19 cellular contexts compared by ENCODE assay signal in genomic region chr20:20755674-20756319, GRCh38. TPM values are rescaled to one million over a fixed set of nuclear protein-coding genes. Genes with fewer than 3 reads are reported as not detected.
DNase-seq lines count a peak whose midpoint lies in the region; ATAC-seq and TF ChIP-seq lines count a peak whose summit lies in the region.
"Had no signal": no experiment of that assay in that cellular context is flagged by ENCODE, and none has a peak within 500 bp of the region (broad histone marks: within the 10 kb centered on the region; RNA-seq: fewer than 3 reads in every experiment).

No MANE protein-coding gene starts in this region.

- TF ChIP-seq POLR2A in esophagus muscularis mucosa (IDR thresholded peaks at IDR 0.05; ENCODE audit: low read depth) (no peak), right lobe of liver (IDR thresholded peaks at IDR 0.05) (no peak), upper lobe of left lung (IDR thresholded peaks at IDR 0.05) (no peak)

- 86% methylated on average over 6 of the region's 6 CpGs for WGBS in esophagus muscularis mucosa
- 25% methylated on average over 6 of the region's 6 CpGs for whole genome bisulfite sequencing in right lobe of liver (ENCODE audit: insufficient coverage, low coverage, low lambda C conversion rate, missing lambda C conversion rate)
- WGBS in upper lobe of left lung, 2 donors = 89 to 94% methylated on average over 6 of the region's 6 CpGs

- H3K27me3 ChIP-seq in esophagus muscularis mucosa (no peaks in the 10 kb centered on the region), right lobe of liver (no peaks in the 10 kb centered on the region), upper lobe of left lung (no peaks in the 10 kb centered on the region)
- H3K27me3 ChIP-seq: BLaER1 had no signal

- H3K27ac ChIP-seq in esophagus muscularis mucosa (replicated peaks in 1 of 4) = no peak overlapping the region
- H3K27ac ChIP-seq in right lobe of liver = peak overlapping the region in 2 of 3 donors; percentile 3 to 42
- H3K27ac ChIP-seq in upper lobe of left lung = no peak overlapping the region
- H3K27ac ChIP-seq: BLaER1 had no signal

- peak; percentile 23 to 49 for ATAC-seq in activated T-cell treated with anti-CD3 and anti-CD28 coated beads, Interleukin-2, amount 50 U/mL, for 72 hours (replicated peaks in 1 of 2)
- no peak for ATAC-seq in activated T-cell treated with anti-CD3 and anti-CD28 coated beads, Interleukin-2, amount 50 U/mL, for 4 hours
- ATAC-seq in right lobe of liver (peak; percentile 82 to 92 (median 88)), upper lobe of left lung (ENCODE audit: low FRiP score in 2 of 2) (no peak), HG02970 (IDR thresholded peaks at IDR 0.05; ENCODE audit: low FRiP score, unreplicated experiment) (no peak), GM19023 (IDR thresholded peaks at IDR 0.05; ENCODE audit: unreplicated experiment) (no peak)
- ATAC-seq: CD8-positive, alpha-beta T cell; HCT116 had no signal

- H3K27ac Mint-ChIP-seq in activated T-cell treated with anti-CD3 and anti-CD28 coated beads, Interleukin-2, amount 50 U/mL, for 72 hours = no peak overlapping the region
- H3K27ac Mint-ChIP-seq: CD8-positive, alpha-beta T cell; HFFc6 had no signal

- H3K4me3 ChIP-seq in esophagus muscularis mucosa = no peak overlapping the region
- no peak overlapping the region for H3K4me3 ChIP-seq in right lobe of liver
- no peak overlapping the region for H3K4me3 ChIP-seq in upper lobe of left lung
- H3K4me3 ChIP-seq: BLaER1 had no signal

- no peak overlapping the region for H3K4me3 Mint-ChIP-seq in activated T-cell treated with anti-CD3 and anti-CD28 coated beads, Interleukin-2, amount 50 U/mL, for 72 hours
- H3K4me3 Mint-ChIP-seq in activated T-cell treated with anti-CD3 and anti-CD28 coated beads, Interleukin-2, amount 50 U/mL, for 4 hours = no peak overlapping the region
- H3K4me3 Mint-ChIP-seq: CD8-positive, alpha-beta T cell; HFFc6 had no signal

- no peaks in the 10 kb centered on the region for H3K9me3 ChIP-seq in esophagus muscularis mucosa
- H3K9me3 ChIP-seq in right lobe of liver = no peaks in the 10 kb centered on the region
- no peaks in the 10 kb centered on the region for H3K9me3 ChIP-seq in upper lobe of left lung
- H3K9me3 ChIP-seq: BLaER1 had no signal

- H3K9me3 Mint-ChIP-seq in activated T-cell treated with anti-CD3 and anti-CD28 coated beads, Interleukin-2, amount 50 U/mL, for 72 hours = peaks cover 3% of the 10 kb centered on the region in 2 donors
- no peaks in the 10 kb centered on the region for H3K9me3 Mint-ChIP-seq in activated T-cell treated with anti-CD3 and anti-CD28 coated beads, Interleukin-2, amount 50 U/mL, for 4 hours
- H3K9me3 Mint-ChIP-seq: CD8-positive, alpha-beta T cell had no signal

- TF ChIP-seq EP300 in esophagus muscularis mucosa (IDR thresholded peaks at IDR 0.05) (no peak), upper lobe of left lung (IDR thresholded peaks at IDR 0.05) (no peak)

- TF ChIP-seq CTCF in esophagus muscularis mucosa (IDR thresholded peaks at IDR 0.05) = no peak
- TF ChIP-seq CTCF in right lobe of liver (IDR thresholded peaks at IDR 0.05) = peak in 1 of 4 donors; percentile 13
- TF ChIP-seq CTCF in upper lobe of left lung (IDR thresholded peaks at IDR 0.05) = no peak

- DNase-seq in activated T-cell treated with anti-CD3 and anti-CD28 coated beads, Interleukin-2, amount 50 U/mL, for 72 hours = no peak
- no peak for DNase-seq in activated T-cell treated with anti-CD3 and anti-CD28 coated beads, Interleukin-2, amount 50 U/mL, for 4 hours
- peak; percentile 77 for DNase-seq in esophagus muscularis mucosa (ENCODE audit: extremely low spot score)
- DNase-seq in right lobe of liver = peak in 2 of 3 donors; percentile 34 to 85
- DNase-seq in upper lobe of left lung = no peak
- DNase-seq: 8988T; Calu3; CD8-positive, alpha-beta T cell; DMS 273 treated with DMSO at 0.1 percent for 48 hours; DMS53; DND-41; EL; GOT3; H7; HFFc6 had no signal

- intact Hi-C loops in esophagus muscularis mucosa (cut with DNase I) (no loop called here), right lobe of liver (cut with DNase I) (no loop called here)

- H3K36me3 ChIP-seq in esophagus muscularis mucosa (no peaks in the 10 kb centered on the region), right lobe of liver (no peaks in the 10 kb centered on the region), upper lobe of left lung (no peaks in the 10 kb centered on the region)
- H3K36me3 ChIP-seq: BLaER1 had no signal

- H3K36me3 Mint-ChIP-seq in activated T-cell treated with anti-CD3 and anti-CD28 coated beads, Interleukin-2, amount 50 U/mL, for 72 hours (ENCODE audit: insufficient read depth in 2 of 2) = no peaks in the 10 kb centered on the region
- H3K36me3 Mint-ChIP-seq in activated T-cell treated with anti-CD3 and anti-CD28 coated beads, Interleukin-2, amount 50 U/mL, for 4 hours (ENCODE audit: insufficient read depth) = no peaks in the 10 kb centered on the region
- H3K36me3 Mint-ChIP-seq: CD8-positive, alpha-beta T cell had no signal

- peaks cover 9% of the 10 kb centered on the region for H3K4me1 Mint-ChIP-seq in activated T-cell treated with anti-CD3 and anti-CD28 coated beads, Interleukin-2, amount 50 U/mL, for 72 hours (ENCODE audit: low read depth)
- no peaks in the 10 kb centered on the region for H3K4me1 Mint-ChIP-seq in activated T-cell treated with anti-CD3 and anti-CD28 coated beads, Interleukin-2, amount 50 U/mL, for 4 hours (ENCODE audit: low read depth)

- H3K4me1 ChIP-seq in esophagus muscularis mucosa (peaks cover 0 to 8% (median 0%) of the 10 kb centered on the region in 4 donors), right lobe of liver (peaks cover 0 to 45% (median 18%) of the 10 kb centered on the region in 4 donors), upper lobe of left lung (peaks cover 12 to 36% (median 24%) of the 10 kb centered on the region in 4 donors)
- H3K4me1 ChIP-seq: BLaER1 had no signal

- H3K27me3 Mint-ChIP-seq in activated T-cell treated with anti-CD3 and anti-CD28 coated beads, Interleukin-2, amount 50 U/mL, for 72 hours (ENCODE audit: low read depth) = peaks cover 20% of the 10 kb centered on the region
- H3K27me3 Mint-ChIP-seq in activated T-cell treated with anti-CD3 and anti-CD28 coated beads, Interleukin-2, amount 50 U/mL, for 4 hours (ENCODE audit: low read depth) = peaks cover 14% of the 10 kb centered on the region

RNA-seq across cellular contexts. Expression of gene RALGAPA2, which starts 43.4 kb away (rescaled TPM):
- total RNA-seq in activated T-cell treated with anti-CD3 and anti-CD28 coated beads, Interleukin-2, amount 50 U/mL, for 72 hours = 10 to 100 TPM; 38.4 to 46.8 TPM
- 1 to 10 TPM; 5.9 to 8.3 (median 7.2) TPM for total RNA-seq in activated T-cell treated with anti-CD3 and anti-CD28 coated beads, Interleukin-2, amount 50 U/mL, for 4 hours
- total RNA-seq in esophagus muscularis mucosa (10 to 100 TPM; 20.1 to 27.7 (median 23.0) TPM), right lobe of liver (10 to 100 TPM; 38.3 to 76.7 (median 62.7) TPM), upper lobe of left lung (10 to 100 TPM; 50.8 to 95.3 (median 65.3) TPM)

Comparison
In these comparisons a context has a peak if more than half of its experiments do, and no peak if none do; other contexts are left out.
1. ATAC-seq: peak in activated T-cell treated with anti-CD3 and anti-CD28 coated beads, Interleukin-2, amount 50 U/mL, for 72 hours (2 of 2) and right lobe of liver (4 of 4); none in activated T-cell treated with anti-CD3 and anti-CD28 coated beads, Interleukin-2, amount 50 U/mL, for 4 hours (0 of 2), upper lobe of left lung (0 of 2), HG02970 (single experiment) and GM19023 (single experiment).
2. DNase-seq: peak in esophagus muscularis mucosa (single experiment) and right lobe of liver (2 of 3); none in activated T-cell treated with anti-CD3 and anti-CD28 coated beads, Interleukin-2, amount 50 U/mL, for 72 hours (0 of 2), activated T-cell treated with anti-CD3 and anti-CD28 coated beads, Interleukin-2, amount 50 U/mL, for 4 hours (single experiment) and upper lobe of left lung (0 of 2).
3. H3K27ac ChIP-seq: peak in right lobe of liver (2 of 3); none in esophagus muscularis mucosa (0 of 4) and upper lobe of left lung (0 of 4).